8 cellular contexts compared by ENCODE assay signal in the genomic region with DNA sequence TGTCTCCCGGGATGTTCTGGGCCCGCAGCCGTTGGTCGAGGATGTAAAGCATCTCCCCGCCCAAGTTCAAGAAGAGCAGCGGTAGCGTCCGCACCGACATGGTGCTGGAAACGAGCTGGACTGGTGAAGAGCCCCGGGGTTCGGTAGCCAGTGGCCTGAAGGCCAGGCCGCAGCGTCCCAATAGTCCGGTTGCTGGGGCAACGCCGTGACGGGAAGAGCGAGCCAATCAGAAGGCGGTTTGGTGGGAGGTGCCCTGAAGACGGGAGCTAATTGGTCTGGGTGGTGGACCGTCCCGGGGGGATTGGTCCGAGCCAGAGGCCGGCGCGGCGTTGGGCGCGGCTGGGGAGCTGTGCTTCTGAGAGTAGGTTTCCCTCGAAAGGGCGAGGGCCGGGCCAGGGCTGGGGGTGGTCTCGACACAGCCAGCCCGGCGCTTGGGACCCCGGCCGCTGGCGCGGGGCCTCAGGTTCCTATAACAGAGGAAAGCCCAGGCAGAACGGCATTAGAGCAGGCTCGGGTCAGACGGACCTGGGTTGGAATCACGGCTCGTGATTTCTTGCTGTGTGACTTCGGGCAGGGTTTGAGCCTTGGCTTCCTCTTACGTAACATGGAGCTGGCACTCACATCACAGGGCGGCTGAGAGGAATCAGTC. TPM values are rescaled to one million over a fixed set of nuclear protein-coding genes. Genes with fewer than 3 reads are reported as not detected.
DNase-seq lines count a peak whose midpoint lies in the region; ATAC-seq and TF ChIP-seq lines count a peak whose summit lies in the region.

A gene with protein sequence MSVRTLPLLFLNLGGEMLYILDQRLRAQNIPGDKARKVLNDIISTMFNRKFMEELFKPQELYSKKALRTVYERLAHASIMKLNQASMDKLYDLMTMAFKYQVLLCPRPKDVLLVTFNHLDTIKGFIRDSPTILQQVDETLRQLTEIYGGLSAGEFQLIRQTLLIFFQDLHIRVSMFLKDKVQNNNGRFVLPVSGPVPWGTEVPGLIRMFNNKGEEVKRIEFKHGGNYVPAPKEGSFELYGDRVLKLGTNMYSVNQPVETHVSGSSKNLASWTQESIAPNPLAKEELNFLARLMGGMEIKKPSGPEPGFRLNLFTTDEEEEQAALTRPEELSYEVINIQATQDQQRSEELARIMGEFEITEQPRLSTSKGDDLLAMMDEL (minus strand): TSS at position 182 of the 649 bp plus-strand sequence. CDS start 82 bp downstream, at position 100.

- H3K4me1 ChIP-seq in Loucy (ENCODE audit: insufficient read depth, low read length, poor library complexity, severe bottlenecking) = peaks cover 9% of the 10 kb centered on the region
- peaks cover 12% of the 10 kb centered on the region for H3K4me1 ChIP-seq in foreskin keratinocyte
- peaks cover 6 to 32% (median 16%) of the 10 kb centered on the region in 4 donors for H3K4me1 ChIP-seq in stomach

- H3K27me3 Mint-ChIP-seq in neural crest cell (ENCODE audit: low read depth) = peaks cover 3% of the 10 kb centered on the region

- H3K9me3 ChIP-seq in Loucy (ENCODE audit: insufficient read depth, low read depth, low read length) (no peaks in the 10 kb centered on the region), stomach (no peaks in the 10 kb centered on the region)

- H3K4me3 ChIP-seq in Loucy (ENCODE audit: low read length, poor library complexity, severe bottlenecking) = peak within 1 kb of the TSS; percentile 71
- peak within 1 kb of the TSS; percentile 59 to 90 (median 66) for H3K4me3 ChIP-seq in stomach

- peak within 1 kb of the TSS; percentile 44 for H3K9ac ChIP-seq in Loucy (ENCODE audit: low read depth, low read length, poor library complexity, severe bottlenecking)

- DNase-seq in EH (ENCODE audit: low read depth) (peak; percentile 96), GOT3 (lab: John Stamatoyannopoulos, UW) (peak; percentile 73), SIG-M5 (lab: John Stamatoyannopoulos, UW) (peak; percentile 36), foreskin keratinocyte (peak; percentile 71 to 87), neural crest cell (ENCODE audit: low read depth, low spot score) (peak; percentile 89), stomach (peak; percentile 96)
- DNase-seq in activated naive CD4-positive, alpha-beta T cell treated with Interleukin-2 at 50 U/mL for 16 hours = peak; percentile 86

- ATAC-seq in foreskin keratinocyte = peak; percentile 96

- H3K27me3 ChIP-seq in Loucy (ENCODE audit: insufficient read depth, low read length, poor library complexity, severe bottlenecking) = no peaks in the 10 kb centered on the region
- H3K27me3 ChIP-seq in foreskin keratinocyte = no peaks in the 10 kb centered on the region
- no peaks in the 10 kb centered on the region for H3K27me3 ChIP-seq in stomach

- no peaks in the 10 kb centered on the region for H3K9me2 ChIP-seq in Loucy (replicated peaks; ENCODE audit: low read depth, low read length)

- 0 to 1% (median 1%) methylated on average over 42 to 48 of the region's 48 CpGs for WGBS in stomach, 5 donors

- no peaks in the 10 kb centered on the region for H3K36me3 Mint-ChIP-seq in neural crest cell (ENCODE audit: low read depth)

- H3K4me1 Mint-ChIP-seq in neural crest cell = peaks cover 42% of the 10 kb centered on the region

- H3F3A ChIP-seq in Loucy (ENCODE audit: low read depth) = no peaks in the 10 kb centered on the region

- TF ChIP-seq EP300 in stomach (IDR thresholded peaks at IDR 0.05) = no peak

- H3K4me3 Mint-ChIP-seq in neural crest cell = peak within 1 kb of the TSS; percentile 95

- intact Hi-C loops in stomach (cut with DNase I; ENCODE audit: low total_unique reads) = no loop called here

- TF ChIP-seq CTCF in Loucy (conservative IDR thresholded peaks at IDR 0.05; ENCODE audit: low read length) (no peak), foreskin keratinocyte (conservative IDR thresholded peaks at IDR 0.05) (no peak), neural crest cell (conservative IDR thresholded peaks at IDR 0.05) (no peak), stomach (IDR thresholded peaks at IDR 0.05) (no peak)

- H3K36me3 ChIP-seq in Loucy (ENCODE audit: insufficient read depth, low read length) = peaks cover 8% of the 10 kb centered on the region; the same call in 1 of the 2 replicates
- H3K36me3 ChIP-seq in stomach = peaks cover 6 to 19% (median 14%) of the 10 kb centered on the region in 4 donors

- H3K27ac Mint-ChIP-seq in neural crest cell (ENCODE audit: unreplicated experiment) = peak within 1 kb of the TSS; percentile 96

- H3K4me2 ChIP-seq in Loucy (ENCODE audit: low read depth, low read length, poor library complexity, severe bottlenecking) = peak within 1 kb of the TSS; percentile 43

- H3K27ac ChIP-seq in foreskin keratinocyte (peak within 1 kb of the TSS; percentile 94), stomach (peak within 1 kb of the TSS; percentile 93 to 98 (median 95))

- H4K20me1 ChIP-seq in Loucy (ENCODE audit: insufficient read depth, low read length, poor library complexity, severe bottlenecking) = no peaks in the 10 kb centered on the region

- peak within 1 kb of the TSS; percentile 69 for H2AFZ ChIP-seq in Loucy (ENCODE audit: low read length)

- no peaks in the 10 kb centered on the region for H3K79me2 ChIP-seq in Loucy (ENCODE audit: insufficient read depth, low read length)

- TF ChIP-seq POLR2A in stomach (IDR thresholded peaks at IDR 0.05) = peak in 2 of 4 donors; percentile 65 to 74

- no peaks in the 10 kb centered on the region for H3K9me3 Mint-ChIP-seq in neural crest cell

RNA-seq across cellular contexts. Expression of the gene that starts here (rescaled TPM):
- total RNA-seq in foreskin keratinocyte (4.4 and 5.8 TPM in 2 replicates), neural crest cell (10.5 and 11.5 TPM in 2 replicates), stomach (10 to 100 TPM in 2 of 5 donors, 1 to 10 TPM in 3; 1.7 to 69.4 (median 9.7) TPM)
- polyA plus RNA-seq in foreskin keratinocyte (4.9 TPM in 2 replicates), stomach (1 to 10 TPM; 5.3 to 9.5 (median 8.6) TPM)

Comparison
In these comparisons a context has a peak if more than half of its experiments do, and no peak if none do; other contexts are left out.
1. Peak in every context shown above with its lines: DNase-seq, ATAC-seq, H3K4me3 ChIP-seq and H3K27ac ChIP-seq.
2. DNase-seq: peak in every context shown above with its lines; median percentile 96 in EH; 96 in stomach; 89 in neural crest cell; 86 in activated naive CD4-positive, alpha-beta T cell treated with Interleukin-2 at 50 U/mL for 16 hours; 79 in foreskin keratinocyte; 73 in GOT3; 36 in SIG-M5.